Comparison of ENCODE assay signal across 27 cellular contexts in genomic region chr19:3315676-3315973, GRCh38.
"Had no signal": no experiment of that assay in that cellular context is flagged by ENCODE, and none has a peak within 500 bp of the region (broad histone marks: within the 10 kb centered on the region; RNA-seq: fewer than 3 reads in every experiment).

No MANE protein-coding gene starts in this region.

- H3K27ac ChIP-seq: brain microvascular endothelial cell, coronary artery, dorsolateral prefrontal cortex, WERI-Rb-1 had no signal

- FAIRE-seq: astrocyte, bronchial epithelial cell, frontal cortex had no signal

- H3K36me3 ChIP-seq: brain microvascular endothelial cell, WERI-Rb-1 had no signal

- DNase-seq: activated B cell treated with CpG ODN at 0.5 μM for 24 hours; activated CD4-positive, alpha-beta T cell treated with anti-CD3 and anti-CD28 coated beads for 48 hours; activated CD4-positive, alpha-beta T cell treated with anti-CD3 and anti-CD28 coated beads, Interleukin-2, amount 50 U/mL, for 1 hour; activated CD4-positive, alpha-beta T cell treated with anti-CD3 and anti-CD28 coated beads, Interleukin-2, amount 50 U/mL, for 48 hours; activated CD8-positive, alpha-beta memory T cell treated with anti-CD3 and anti-CD28 coated beads for 24 hours; activated CD8-positive, alpha-beta T cell treated with anti-CD3 and anti-CD28 coated beads for 36 hours; activated effector memory CD4-positive, alpha-beta T cell treated with Interleukin-2 at 50 U/mL for 16 hours; activated gamma-delta T cell treated with Interleukin-2 at 50 U/mL for 16 hours; activated naive CD4-positive, alpha-beta T cell treated with anti-CD3 and anti-CD28 coated beads, Interleukin-2, amount 50 U/mL, for 16 hours; activated naive CD4-positive, alpha-beta T cell treated with Interleukin-2 at 50 U/mL for 16 hours; activated T-cell treated with anti-CD3 and anti-CD28 coated beads, Interleukin-2, amount 50 U/mL, for 4 hours; amniotic stem cell; anterior cingulate cortex; brain microvascular endothelial cell; dorsolateral prefrontal cortex; effector memory CD4-positive, alpha-beta T cell; endodermal cell; foreskin fibroblast; head of caudate nucleus; T1000; WERI-Rb-1 had no signal

- ATAC-seq: activated CD4-positive, CD25-positive, alpha-beta regulatory T cell treated with anti-CD3 and anti-CD28 coated beads, Interleukin-2, amount 50 U/mL, for 24 hours; activated CD8-positive, alpha-beta T cell treated with anti-CD3 and anti-CD28 coated beads for 36 hours; activated T-cell treated with anti-CD3 and anti-CD28 coated beads, Interleukin-2, amount 50 U/mL, for 4 hours; activated T-helper 17 cell treated with anti-CD3 and anti-CD28 coated beads, Interleukin-2, amount 50 U/mL, for 72 hours had no signal

- H3K4me3 ChIP-seq: coronary artery, dorsolateral prefrontal cortex had no signal
